ENCODE assay signal across 8 cellular contexts in the genomic region with DNA sequence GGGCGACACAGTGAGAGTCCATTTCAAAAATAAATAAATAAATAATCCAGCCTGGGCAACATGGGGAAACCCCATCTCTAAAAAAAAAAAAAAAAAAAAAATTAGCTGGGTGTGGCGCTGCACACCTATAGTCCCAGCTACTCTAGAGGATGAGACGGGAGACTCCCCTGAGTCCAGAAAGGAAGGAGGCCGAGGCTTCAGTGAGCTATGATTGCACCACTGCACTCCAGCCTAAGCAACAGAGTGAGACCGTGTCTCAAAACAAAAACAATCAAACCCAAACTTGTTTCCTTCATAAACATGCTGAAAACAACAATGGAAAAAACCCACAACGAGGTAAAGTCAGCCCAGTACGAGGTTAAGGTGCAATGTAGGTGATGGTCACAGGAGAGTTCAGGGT. TPM values are rescaled to one million over a fixed set of nuclear protein-coding genes. Genes with fewer than 3 reads are reported as not detected.
DNase-seq lines count a peak whose midpoint lies in the region; ATAC-seq and TF ChIP-seq lines count a peak whose summit lies in the region.

No MANE protein-coding gene starts in this region.

- H3K27me3 ChIP-seq in BLaER1 (no peaks in the 10 kb centered on the region), MG63 (no peaks in the 10 kb centered on the region)

- DNase-seq in MG63 (no peak), coronary artery (ENCODE audit: low spot score) (no peak), natural killer cell (no peak), COLO668 (lab: John Stamatoyannopoulos, UW; ENCODE audit: unreplicated experiment) (no peak), NCI-H446 treated with DMSO at 0.1 percent for 48 hours (lab: John Stamatoyannopoulos, UW) (no peak), midbrain (lab: John Stamatoyannopoulos, UW) (no peak)
- no peak for DNase-seq in activated CD4-positive, CD25-positive, alpha-beta regulatory T cell treated with anti-CD3 and anti-CD28 coated beads, Interleukin-2, amount 50 U/mL, for 72 hours

- H3K9me3 Mint-ChIP-seq in natural killer cell: no peaks in the 10 kb centered on the region

- H3K27ac ChIP-seq in BLaER1: peak overlapping the region; percentile 98
- no peak overlapping the region for H3K27ac ChIP-seq in coronary artery

- H3K4me3 ChIP-seq in BLaER1 (peak overlapping the region; percentile 96), MG63 (peak overlapping the region; percentile 100), coronary artery (peak overlapping the region; percentile 100)

- no peaks in the 10 kb centered on the region for H3K9me3 ChIP-seq in BLaER1
- H3K9me3 ChIP-seq in MG63: no peaks in the 10 kb centered on the region

- intact Hi-C loops in natural killer cell (cut with micrococcal nuclease): no loop called here

- TF ChIP-seq CTCF in coronary artery (IDR thresholded peaks at IDR 0.05): no peak
- no peak for TF ChIP-seq CTCF in natural killer cell (IDR thresholded peaks at IDR 0.05)

- no peaks in the 10 kb centered on the region for H3K36me3 Mint-ChIP-seq in natural killer cell

- no peaks in the 10 kb centered on the region for H3K27me3 Mint-ChIP-seq in natural killer cell (ENCODE audit: low read depth in 2 of 2)

- ATAC-seq in natural killer cell: no peak

- peaks cover 17 to 21% of the 10 kb centered on the region in 2 donors for H3K4me1 Mint-ChIP-seq in natural killer cell

- H3K4me2 ChIP-seq in BLaER1: peak overlapping the region; percentile 92

- H4K20me1 ChIP-seq in BLaER1: peaks cover 39% of the 10 kb centered on the region

- H3K4me3 Mint-ChIP-seq in natural killer cell: peak overlapping the region; percentile 90

- H3K9ac ChIP-seq in BLaER1: peak overlapping the region; percentile 97

- peaks cover 87% of the 10 kb centered on the region for H3K4me1 ChIP-seq in BLaER1

- H3K27ac Mint-ChIP-seq in natural killer cell: peak overlapping the region; percentile 89 to 93

- H3K36me3 ChIP-seq in BLaER1: peaks cover 44% of the 10 kb centered on the region
- H3K36me3 ChIP-seq in MG63: peaks cover 33% of the 10 kb centered on the region

RNA-seq across cellular contexts. Expression of a gene that starts 1.2 kb away (rescaled TPM):
- total RNA-seq in MG63 (2014; rRNA removed; shearing (Covaris generic); ENCODE audit: low replicate concordance): 4.4 and 10.1 TPM in 2 replicates
- 10 to 100 TPM; 33.6 to 38.3 (median 33.6) TPM for total RNA-seq in natural killer cell

RNA-seq across cellular contexts. Expression of a gene that starts 8.8 kb away (rescaled TPM):
- not detected in 2 replicates for total RNA-seq in MG63 (2014; rRNA removed; shearing (Covaris generic); ENCODE audit: low replicate concordance)
- total RNA-seq in natural killer cell: not detected

RNA-seq across cellular contexts. Expression of a gene that starts 19.7 kb away (rescaled TPM):
- total RNA-seq in MG63 (2014; rRNA removed; shearing (Covaris generic); ENCODE audit: low replicate concordance): 7.6 and 9.6 TPM in 2 replicates
- 100 to 1,000 TPM in 1 of 3 donors, 10 to 100 TPM in 2; 87.2 to 117 (median 89.2) TPM for total RNA-seq in natural killer cell
